Comparison of ENCODE assay signal across 25 cellular contexts in the genomic region with DNA sequence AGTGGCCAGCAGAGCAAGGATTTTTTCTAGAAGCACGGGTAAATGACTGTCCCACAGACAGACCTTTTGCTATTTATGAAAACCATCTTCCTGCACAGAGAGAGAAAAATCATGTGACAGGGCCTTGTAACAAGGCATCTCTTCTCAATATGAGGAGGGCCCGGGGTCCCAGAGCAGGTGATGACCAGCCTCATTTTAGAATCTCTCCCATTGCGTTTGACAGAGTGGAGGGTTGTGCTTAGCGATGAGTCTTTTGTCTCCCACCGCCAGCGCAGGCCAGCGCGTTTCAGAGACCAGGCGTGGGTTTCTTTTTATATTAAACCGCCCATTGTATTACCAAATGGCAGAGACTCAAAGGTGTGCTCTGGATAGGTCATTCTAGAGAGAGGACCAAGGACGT.
"Had no signal": no experiment of that assay in that cellular context is flagged by ENCODE, and none has a peak within 500 bp of the region (broad histone marks: within the 10 kb centered on the region; RNA-seq: fewer than 3 reads in every experiment).

No MANE protein-coding gene starts in this region.

- ATAC-seq: activated naive CD4-positive, alpha-beta T cell treated with anti-CD3 and anti-CD28 coated beads, Interleukin-2, amount 50 U/mL, for 72 hours; Panc1 had no signal

- H3K36me3 Mint-ChIP-seq: activated naive CD4-positive, alpha-beta T cell treated with anti-CD3 and anti-CD28 coated beads, Interleukin-2, amount 50 U/mL, for 72 hours; brain had no signal

- H3K9me3 Mint-ChIP-seq: activated CD4-positive, alpha-beta memory T cell treated with anti-CD3 and anti-CD28 coated beads, Interleukin-2, amount 10 ng/mL, durations not matched to agents 7 days and 5 days; activated naive CD4-positive, alpha-beta T cell treated with anti-CD3 and anti-CD28 coated beads, Interleukin-2, amount 50 U/mL, for 72 hours; activated T-cell treated with anti-CD3 and anti-CD28 coated beads, Interleukin-2, amount 50 U/mL, for 24 hours; activated T-helper 2 cell treated with anti-CD3 and anti-CD28 coated beads, Interferon-gamma antibody, Interleukin-2, Interleukin-4, amounts not matched to agents 10 μg/mL and 5 μg/mL and 100 μg/mL, durations not matched to agents 14 hours and 24 hours and 36 hours; brain had no signal

- H3K27me3 ChIP-seq: adrenal gland, SJCRH30 had no signal

- H3K4me3 ChIP-seq: adrenal gland, SJCRH30, SK-N-MC had no signal

- H3K27ac Mint-ChIP-seq: activated CD4-positive, alpha-beta memory T cell treated with anti-CD3 and anti-CD28 coated beads, Interleukin-2, amount 10 ng/mL, durations not matched to agents 7 days and 5 days; activated naive CD4-positive, alpha-beta T cell treated with anti-CD3 and anti-CD28 coated beads, Interleukin-2, amount 50 U/mL, for 72 hours; activated T-cell treated with anti-CD3 and anti-CD28 coated beads, Interleukin-2, amount 50 U/mL, for 24 hours; activated T-helper 2 cell treated with anti-CD3 and anti-CD28 coated beads, Interferon-gamma antibody, Interleukin-2, Interleukin-4, amounts not matched to agents 10 μg/mL and 5 μg/mL and 100 μg/mL, durations not matched to agents 14 hours and 24 hours and 36 hours had no signal

- H3K9me3 ChIP-seq: adrenal gland, SJCRH30 had no signal

- H3K36me3 ChIP-seq: adrenal gland, SJCRH30, WERI-Rb-1 had no signal

- DNase-seq: activated CD4-positive, alpha-beta memory T cell treated with anti-CD3 and anti-CD28 coated beads, Interleukin-2, amount 10 ng/mL, durations not matched to agents 7 days and 5 days; activated CD4-positive, alpha-beta T cell treated with anti-CD3 and anti-CD28 coated beads for 1 hour; activated CD4-positive, alpha-beta T cell treated with anti-CD3 and anti-CD28 coated beads for 48 hours; activated CD4-positive, CD25-positive, alpha-beta regulatory T cell; activated gamma-delta T cell; activated naive CD4-positive, alpha-beta T cell treated with Interleukin-2 at 50 U/mL for 16 hours; activated T-cell treated with anti-CD3 and anti-CD28 coated beads, Interleukin-2, amount 50 U/mL, for 24 hours; adrenal gland; central memory CD4-positive, alpha-beta T cell; NCI-H1092 treated with DMSO at 0.1 percent for 48 hours; NCI-H1417; NCI-H146; NCI-H187; NCI-H2029 treated with DMSO at 0.1 percent for 48 hours; NCI-H345; NCI-H524 treated with DMSO at 0.1 percent for 48 hours; SHP77; T1000 had no signal

- H3K4me1 ChIP-seq: SJCRH30 had no signal

- H3K4me1 Mint-ChIP-seq: activated CD4-positive, alpha-beta memory T cell treated with anti-CD3 and anti-CD28 coated beads, Interleukin-2, amount 10 ng/mL, durations not matched to agents 7 days and 5 days had no signal

- H3K4me3 Mint-ChIP-seq: activated CD4-positive, alpha-beta memory T cell treated with anti-CD3 and anti-CD28 coated beads, Interleukin-2, amount 10 ng/mL, durations not matched to agents 7 days and 5 days; activated T-cell treated with anti-CD3 and anti-CD28 coated beads, Interleukin-2, amount 50 U/mL, for 24 hours; brain had no signal

- H3K27ac ChIP-seq: adrenal gland, SJCRH30, SK-N-MC, WERI-Rb-1 had no signal

- H3K27me3 Mint-ChIP-seq: activated CD4-positive, alpha-beta memory T cell treated with anti-CD3 and anti-CD28 coated beads, Interleukin-2, amount 10 ng/mL, durations not matched to agents 7 days and 5 days; activated T-cell treated with anti-CD3 and anti-CD28 coated beads, Interleukin-2, amount 50 U/mL, for 24 hours had no signal
